In the genomic region with DNA sequence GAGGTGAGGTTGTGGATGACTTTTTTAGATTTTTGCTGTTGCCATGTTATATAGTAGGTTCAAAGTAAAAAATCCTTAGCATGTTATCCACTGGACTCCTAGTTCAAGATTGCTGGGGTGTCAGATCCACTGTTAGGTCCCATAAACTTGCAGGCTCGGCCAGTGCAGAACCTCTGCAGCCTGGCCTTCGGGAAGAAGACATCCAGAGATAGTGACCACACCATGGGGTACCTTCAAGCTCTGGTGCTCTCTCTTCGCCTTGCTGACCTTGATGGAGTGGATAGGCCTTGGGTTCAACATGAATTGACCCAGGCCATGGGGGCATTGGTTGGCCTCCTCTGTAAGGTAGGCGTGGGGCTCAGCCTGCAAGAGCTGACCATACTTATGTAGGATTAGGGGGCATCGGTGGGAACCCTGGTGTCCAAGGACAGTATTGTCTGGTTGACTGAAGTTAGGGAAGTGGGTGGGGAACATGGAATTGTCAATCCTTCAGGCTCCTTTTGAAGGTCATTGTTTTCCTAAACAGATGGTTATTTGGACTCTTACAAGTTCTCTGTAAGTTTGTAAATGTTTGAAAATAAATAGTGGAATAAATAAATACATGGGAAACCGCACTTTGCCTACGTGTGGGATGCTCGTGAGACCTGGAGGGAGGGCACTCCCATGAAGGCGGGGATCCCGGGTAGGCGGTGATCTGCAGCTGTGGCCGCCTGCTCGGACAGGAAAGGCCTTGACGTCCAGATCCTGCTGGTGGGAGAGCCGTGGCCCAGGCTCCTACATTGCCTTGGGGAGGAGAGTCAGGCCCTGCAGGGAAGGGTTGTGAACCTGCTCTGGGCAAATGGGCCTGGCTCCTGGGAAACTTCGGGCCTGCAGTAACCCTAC, we compare ENCODE assay signal across 11 cellular contexts. TPM values are rescaled to one million over a fixed set of nuclear protein-coding genes. Genes with fewer than 3 reads are reported as not detected.
DNase-seq lines count a peak whose midpoint lies in the region; ATAC-seq and TF ChIP-seq lines count a peak whose summit lies in the region.
"Had no signal": no experiment of that assay in that cellular context is flagged by ENCODE, and none has a peak within 500 bp of the region (broad histone marks: within the 10 kb centered on the region; RNA-seq: fewer than 3 reads in every experiment).

No MANE protein-coding gene starts in this region.

- H3K9me3 Mint-ChIP-seq in activated T-cell treated with anti-CD3 and anti-CD28 coated beads, Interleukin-2, amount 50 U/mL, for 72 hours = no peaks in the 10 kb centered on the region
- H3K9me3 Mint-ChIP-seq in type B pancreatic cell = no peaks in the 10 kb centered on the region
- H3K9me3 Mint-ChIP-seq: memory B cell had no signal

- no peaks in the 10 kb centered on the region for H3K36me3 Mint-ChIP-seq in activated T-cell treated with anti-CD3 and anti-CD28 coated beads, Interleukin-2, amount 50 U/mL, for 72 hours (ENCODE audit: insufficient read depth in 2 of 2)
- H3K36me3 Mint-ChIP-seq in type B pancreatic cell = no peaks in the 10 kb centered on the region
- H3K36me3 Mint-ChIP-seq: memory B cell had no signal

- no peak for TF ChIP-seq CTCF in brain microvascular endothelial cell (IDR thresholded peaks at IDR 0.05; ENCODE audit: low read depth, low read length, missing control alignments)
- TF ChIP-seq CTCF in type B pancreatic cell (conservative IDR thresholded peaks at IDR 0.05) = no peak

- H3K4me1 Mint-ChIP-seq in activated T-cell treated with anti-CD3 and anti-CD28 coated beads, Interleukin-2, amount 50 U/mL, for 72 hours (ENCODE audit: low read depth) = peaks cover 93% of the 10 kb centered on the region
- H3K4me1 Mint-ChIP-seq in type B pancreatic cell (ENCODE audit: unreplicated experiment) = peaks cover 72% of the 10 kb centered on the region

- H3K4me3 Mint-ChIP-seq in activated T-cell treated with anti-CD3 and anti-CD28 coated beads, Interleukin-2, amount 50 U/mL, for 72 hours = peak overlapping the region; percentile 64 to 79
- no peak overlapping the region for H3K4me3 Mint-ChIP-seq in type B pancreatic cell

- H3K27ac ChIP-seq in brain microvascular endothelial cell = peak overlapping the region; percentile 1
- H3K27ac ChIP-seq: vagina had no signal

- H3K27me3 Mint-ChIP-seq in activated T-cell treated with anti-CD3 and anti-CD28 coated beads, Interleukin-2, amount 50 U/mL, for 72 hours (ENCODE audit: low read depth) = no peaks in the 10 kb centered on the region
- no peaks in the 10 kb centered on the region for H3K27me3 Mint-ChIP-seq in type B pancreatic cell
- H3K27me3 Mint-ChIP-seq: memory B cell had no signal

- no peak overlapping the region for H3K4me3 ChIP-seq in brain microvascular endothelial cell (ENCODE audit: low read depth, low read length)
- H3K4me3 ChIP-seq: vagina had no signal

- no peak for ATAC-seq in activated T-cell treated with anti-CD3 and anti-CD28 coated beads, Interleukin-2, amount 50 U/mL, for 72 hours (replicated peaks in 1 of 2)

- in situ Hi-C loops in brain microvascular endothelial cell (cut with HindIII; ENCODE audit: low pct_ligation_motif_present, low sequenced_read_pairs) = no loop called here

- H3K27me3 ChIP-seq in brain microvascular endothelial cell (replicated peaks) = no peaks in the 10 kb centered on the region
- H3K27me3 ChIP-seq: vagina had no signal

- no peak overlapping the region for H3K27ac Mint-ChIP-seq in activated T-cell treated with anti-CD3 and anti-CD28 coated beads, Interleukin-2, amount 50 U/mL, for 72 hours
- H3K27ac Mint-ChIP-seq in type B pancreatic cell = peak overlapping the region; percentile 39

- DNase-seq in activated T-cell treated with anti-CD3 and anti-CD28 coated beads, Interleukin-2, amount 50 U/mL, for 72 hours = no peak
- DNase-seq in activated T-cell treated with anti-CD3 and anti-CD28 coated beads, Interleukin-2, amount 50 U/mL, for 1 hour = no peak
- no peak for DNase-seq in brain microvascular endothelial cell
- peak; percentile 80 to 83 for DNase-seq in lung microvascular endothelial cell (ENCODE audit: low read depth in 2 of 2)
- no peak for DNase-seq in type B pancreatic cell (ENCODE audit: extremely low spot score, unreplicated experiment)
- no peak for DNase-seq in dedifferentiated amniotic fluid mesenchymal stem cell (ENCODE audit: extremely low spot score)
- DNase-seq in LoVo (ENCODE audit: low spot score) = no peak
- no peak for DNase-seq in NCI-H2196 (lab: John Stamatoyannopoulos, UW; ENCODE audit: unreplicated experiment)
- DNase-seq: NCI-H526 treated with DMSO at 0.1 percent for 48 hours had no signal

- H3K36me3 ChIP-seq in brain microvascular endothelial cell (replicated peaks) = peaks cover 2% of the 10 kb centered on the region
- H3K36me3 ChIP-seq: vagina had no signal

RNA-seq across cellular contexts. Expression of gene BCR, which starts 37.1 kb away (rescaled TPM):
- 10 to 100 TPM; 40.3 to 50.0 TPM for total RNA-seq in activated T-cell treated with anti-CD3 and anti-CD28 coated beads, Interleukin-2, amount 50 U/mL, for 72 hours
- total RNA-seq in lung microvascular endothelial cell (97.0 and 129 TPM in 2 replicates), type B pancreatic cell (ENCODE audit: low replicate concordance) (61.2 and 71.6 TPM in 2 replicates)

Comparison
In these comparisons a context has a peak if more than half of its experiments do, and no peak if none do; other contexts are left out.
1. DNase-seq: peak in lung microvascular endothelial cell (2 of 2); none in activated T-cell treated with anti-CD3 and anti-CD28 coated beads, Interleukin-2, amount 50 U/mL, for 72 hours (0 of 2), activated T-cell treated with anti-CD3 and anti-CD28 coated beads, Interleukin-2, amount 50 U/mL, for 1 hour (single experiment), brain microvascular endothelial cell (single experiment), type B pancreatic cell (single experiment), dedifferentiated amniotic fluid mesenchymal stem cell (single experiment), LoVo (single experiment) and NCI-H2196 (single experiment).